Comparison of ENCODE assay signal across 1 cellular context in genomic region chr20:2829376-2829775, GRCh38.
TF ChIP-seq lines count a peak whose summit lies in the region.

No MANE protein-coding gene starts in this region.

TF ChIP-seq in A549, 52 proteins besides CTCF, POLR2A, EP300 and RAD21:
- TF ChIP-seq TFCP2L1 (CRISPR knock-in tag; IDR thresholded peaks at IDR 0.05) (no peak), KDM1A (IDR thresholded peaks at IDR 0.05; ENCODE audit: low read depth) (no peak), EHMT2 (IDR thresholded peaks at IDR 0.05; ENCODE audit: low read depth) (no peak), FOSL2 (IDR thresholded peaks at IDR 0.05) (no peak), FOSL2 (CRISPR knock-in tag; IDR thresholded peaks at IDR 0.05) (no peak), ZSCAN20 (CRISPR knock-in tag; IDR thresholded peaks at IDR 0.05) (no peak), E2F6 (IDR thresholded peaks at IDR 0.05; ENCODE audit: borderline replicate concordance, low read depth) (no peak), JUN (IDR thresholded peaks at IDR 0.05) (no peak), NPAS2 (CRISPR knock-in tag; IDR thresholded peaks at IDR 0.05; ENCODE audit: borderline replicate concordance) (no peak)
